ENCODE assay signal across 8 cellular contexts in genomic region chr10:102113956-102114857, GRCh38. TPM values are rescaled to one million over a fixed set of nuclear protein-coding genes. Genes with fewer than 3 reads are reported as not detected.
A peak's percentile ranks its signal among the peaks of the same experiment; 100 is the strongest.
DNase-seq lines count a peak whose midpoint lies in the region; ATAC-seq and TF ChIP-seq lines count a peak whose summit lies in the region.

No MANE protein-coding gene starts in this region.

- peak overlapping the region in 2 of 3 donors; percentile 68 to 74 for H3K27ac ChIP-seq in right lobe of liver
- peak overlapping the region; percentile 27 to 36 for H3K27ac ChIP-seq in thoracic aorta

- H3K4me3 ChIP-seq in cardiac fibroblast (replicated peaks in 1 of 2; ENCODE audit: low read depth in 2 of 2, low read length in 2 of 2), result peak overlapping the region; percentile 77 to 80
- H3K4me3 ChIP-seq in right lobe of liver, result peak overlapping the region; percentile 70 to 75 (median 74)
- H3K4me3 ChIP-seq in thoracic aorta, result peak overlapping the region; percentile 75

- H3K4me1 ChIP-seq in right lobe of liver, result peaks cover 0 to 52% (median 14%) of the 10 kb centered on the region in 4 donors
- peaks cover 40 to 63% of the 10 kb centered on the region in 2 donors for H3K4me1 ChIP-seq in thoracic aorta (ENCODE audit: control insufficient read depth in 1 of 2, low read depth in 2 of 2)

- H3K9me3 ChIP-seq in right lobe of liver (no peaks in the 10 kb centered on the region), thoracic aorta (no peaks in the 10 kb centered on the region)

- H3K36me3 ChIP-seq in right lobe of liver (peaks cover 0 to 22% (median 14%) of the 10 kb centered on the region in 4 donors), thoracic aorta (peaks cover 26% of the 10 kb centered on the region)

- no peak for TF ChIP-seq POLR2A in right lobe of liver (IDR thresholded peaks at IDR 0.05)

- H3K27me3 ChIP-seq in right lobe of liver (no peaks in the 10 kb centered on the region), thoracic aorta (replicated peaks; ENCODE audit: insufficient read depth) (no peaks in the 10 kb centered on the region)

- intact Hi-C loops in right lobe of liver (cut with DNase I), result no loop called here

- TF ChIP-seq CTCF in cardiac fibroblast (IDR thresholded peaks at IDR 0.05; ENCODE audit: low read depth, low read length) (no peak), right lobe of liver (IDR thresholded peaks at IDR 0.05) (no peak), thoracic aorta (IDR thresholded peaks at IDR 0.05) (no peak)

- peak; percentile 71 for DNase-seq in DMS 273 (lab: John Stamatoyannopoulos, UW; ENCODE audit: unreplicated experiment)
- DNase-seq in NCI-H524 (lab: John Stamatoyannopoulos, UW), result peak; percentile 22 to 61
- no peak for DNase-seq in cardiac fibroblast (ENCODE audit: low read depth in 2 of 2)
- DNase-seq in right lobe of liver, result peak; percentile 44 to 61 (median 55)
- no peak for DNase-seq in thoracic aorta (ENCODE audit: low spot score)
- no peak for DNase-seq in NCI-H187 treated with DMSO at 0.1 percent for 48 hours (lab: John Stamatoyannopoulos, UW)
- no peak for DNase-seq in HPDE6-E6E7 (ENCODE audit: extremely low spot score)

- 0% methylated on average over 13 of the region's 45 CpGs for WGBS in right lobe of liver (ENCODE audit: insufficient coverage, low coverage, low lambda C conversion rate, missing lambda C conversion rate)

- peak; percentile 11 for ATAC-seq in GM21529 (IDR thresholded peaks at IDR 0.05; ENCODE audit: unreplicated experiment)
- ATAC-seq in right lobe of liver, result peak; percentile 3 to 21 (median 11)
- ATAC-seq in thoracic aorta (ENCODE audit: insufficient number of reproducible peaks, low FRiP score, low read depth), result no peak

RNA-seq across cellular contexts. Expression of gene LDB1, which starts 6.0 kb away (rescaled TPM):
- total RNA-seq in right lobe of liver (10 to 100 TPM; 11.2 to 14.7 (median 13.0) TPM), thoracic aorta (10 to 100 TPM; 49.3 to 49.8 TPM)

RNA-seq across cellular contexts. Expression of gene PPRC1, which starts 18.6 kb away (rescaled TPM):
- 10 to 100 TPM in 3 of 6 experiments, 1 to 10 TPM in 3; 7.9 to 18.2 (median 10.3) TPM for total RNA-seq in right lobe of liver
- 10 to 100 TPM; 18.0 to 56.4 TPM for total RNA-seq in thoracic aorta

RNA-seq across cellular contexts. Expression of gene NOLC1, which starts 38.0 kb away (rescaled TPM):
- total RNA-seq in right lobe of liver, result 10 to 100 TPM; 16.0 to 60.2 (median 27.3) TPM
- 100 to 1,000 TPM in 1 of 2 donors, 10 to 100 TPM in 1; 34.1 to 104 TPM for total RNA-seq in thoracic aorta

RNA-seq across cellular contexts. Expression of gene HPS6, which starts 49.1 kb away (rescaled TPM):
- total RNA-seq in right lobe of liver, result 10 to 100 TPM in 2 of 6 experiments, 1 to 10 TPM in 4; 6.6 to 11.7 (median 8.4) TPM
- total RNA-seq in thoracic aorta, result 10 to 100 TPM; 21.8 to 22.3 TPM

RNA-seq across cellular contexts. Expression of gene ARMH3, which starts 58.2 kb away (rescaled TPM):
- total RNA-seq in right lobe of liver, result 10 to 100 TPM in 4 of 6 experiments, 1 to 10 TPM in 2; 8.5 to 13.4 (median 11.6) TPM
- total RNA-seq in thoracic aorta, result 10 to 100 TPM; 21.1 TPM

Comparison
In these comparisons a context has a peak if more than half of its experiments do, and no peak if none do; other contexts are left out.
1. DNase-seq: peak in DMS 273 (single experiment), NCI-H524 (2 of 2) and right lobe of liver (3 of 3); none in cardiac fibroblast (0 of 2), thoracic aorta (single experiment), NCI-H187 treated with DMSO at 0.1 percent for 48 hours (single experiment) and HPDE6-E6E7 (single experiment).
2. Peak in every context shown above with its lines, with median percentiles within 50 percentile points of each other: H3K4me3 ChIP-seq.